Comparison of ENCODE assay signal across 9 cellular contexts in genomic region chr12:27185234-27186045, GRCh38. TPM values are rescaled to one million over a fixed set of nuclear protein-coding genes. Genes with fewer than 3 reads are reported as not detected.
DNase-seq lines count a peak whose midpoint lies in the region; ATAC-seq, FAIRE-seq and TF ChIP-seq lines count a peak whose summit lies in the region.
"Had no signal": no experiment of that assay in that cellular context is flagged by ENCODE, and none has a peak within 500 bp of the region (broad histone marks: within the 10 kb centered on the region; RNA-seq: fewer than 3 reads in every experiment).

No MANE protein-coding gene starts in this region.

- DNase-seq in A549 (ENCODE audit: low read depth in 1 of 2, low spot score in 1 of 2): no peak
- no peak for DNase-seq in ascending aorta (ENCODE audit: low spot score in 2 of 2)
- DNase-seq in sigmoid colon: no peak
- no peak for DNase-seq in HT-29 (ENCODE audit: low spot score)
- no peak for DNase-seq in WERI-Rb-1
- DNase-seq in epidermal melanocyte (ENCODE audit: insufficient read length, low spot score): no peak

- CTCF ChIA-PET in A549 (lab: Yijun Ruan, JAX): interaction anchor here (1.5 kb wide), 1 partner anchor 121 kb away, joined by 4 read pairs; no protein-coding TSS in a partner anchor

- 49% methylated on average over 4 of the region's 4 CpGs for WGBS in A549 (ENCODE audit: missing lambda C conversion rate)
- WGBS in sigmoid colon, 2 donors: 61 to 76% methylated on average over 4 of the region's 4 CpGs

- H3K27me3 ChIP-seq in ascending aorta: no peaks in the 10 kb centered on the region
- H3K27me3 ChIP-seq in sigmoid colon: no peaks in the 10 kb centered on the region
- no peaks in the 10 kb centered on the region for H3K27me3 ChIP-seq in WERI-Rb-1 (ENCODE audit: insufficient read depth, low read depth, severe bottlenecking)

- H3K4me3 ChIP-seq in A549 (no peak overlapping the region), ascending aorta (no peak overlapping the region), sigmoid colon (no peak overlapping the region), WERI-Rb-1 (ENCODE audit: low read depth, low read length) (no peak overlapping the region)

- H3K27ac ChIP-seq in A549 (peak overlapping the region in 1 of 2 experiments; percentile 0; a peak in 1 of 6 replicates), ascending aorta (peak overlapping the region; percentile 92 to 95), sigmoid colon (peak overlapping the region; percentile 54 to 86 (median 78)), WERI-Rb-1 (no peak overlapping the region)

- POLR2A ChIA-PET in A549 (lab: Yijun Ruan, JAX): no interaction called here

- FAIRE-seq in A549 (lab: Jason Lieb, UNC): no peak
- FAIRE-seq: G401.6 had no signal

- TF ChIP-seq CTCF in A549 (IDR thresholded peaks at IDR 0.05) (no peak), ascending aorta (IDR thresholded peaks at IDR 0.05) (no peak), sigmoid colon (IDR thresholded peaks at IDR 0.05) (no peak), WERI-Rb-1 (IDR thresholded peaks at IDR 0.05; ENCODE audit: low read depth, low read length) (no peak)

- TF ChIP-seq POLR2A in A549 (IDR thresholded peaks at IDR 0.05; ENCODE audit: low read length) (no peak), sigmoid colon (IDR thresholded peaks at IDR 0.05) (no peak)

- H3K36me3 ChIP-seq in ascending aorta (no peaks in the 10 kb centered on the region), sigmoid colon (no peaks in the 10 kb centered on the region), WERI-Rb-1 (no peaks in the 10 kb centered on the region)

- H3K9me3 ChIP-seq in A549: no peaks in the 10 kb centered on the region
- H3K9me3 ChIP-seq in ascending aorta: no peaks in the 10 kb centered on the region
- no peaks in the 10 kb centered on the region for H3K9me3 ChIP-seq in sigmoid colon
- H3K9me3 ChIP-seq in WERI-Rb-1 (ENCODE audit: severe bottlenecking): no peaks in the 10 kb centered on the region

- intact Hi-C loops in ascending aorta (cut with DNase I) (loop anchor here (5.0 to 10.0 kb wide), 2 partner anchors 112 to 439 kb away; no protein-coding TSS in a partner anchor), sigmoid colon (cut with DNase I) (no loop called here)

- no peak for TF ChIP-seq RAD21 in A549 (conservative IDR thresholded peaks at IDR 0.05 in 1 of 2, IDR thresholded peaks at IDR 0.05 in 1 of 2)

- H3K4me1 ChIP-seq in A549: peaks cover 30% of the 10 kb centered on the region
- H3K4me1 ChIP-seq in ascending aorta: peaks cover 18 to 50% of the 10 kb centered on the region in 2 donors
- H3K4me1 ChIP-seq in sigmoid colon: peaks cover 0 to 52% (median 44%) of the 10 kb centered on the region in 4 donors

- TF ChIP-seq EP300 in A549 (IDR thresholded peaks at IDR 0.05): no peak
- TF ChIP-seq EP300 in sigmoid colon (IDR thresholded peaks at IDR 0.05): no peak

- no peak overlapping the region for H3K4me2 ChIP-seq in A549

- ATAC-seq in A549: no peak; a peak in 2 of 6 replicates
- ATAC-seq in GM19397 (IDR thresholded peaks at IDR 0.05; ENCODE audit: unreplicated experiment): peak; percentile 81
- peak; percentile 82 for ATAC-seq in HG03457 (IDR thresholded peaks at IDR 0.05; ENCODE audit: unreplicated experiment)

TF ChIP-seq in A549, 52 proteins besides CTCF, POLR2A, EP300 and RAD21:
- no peak for TF ChIP-seq FOXS1 (CRISPR knock-in tag; IDR thresholded peaks at IDR 0.05)
- TF ChIP-seq MYC (IDR thresholded peaks at IDR 0.05; ENCODE audit: borderline replicate concordance, low read length): no peak
- TF ChIP-seq HOXB5 (CRISPR knock-in tag; IDR thresholded peaks at IDR 0.05): no peak
- peak; percentile 61 for TF ChIP-seq MAFK (IDR thresholded peaks at IDR 0.05; ENCODE audit: partially characterized antibody)

RNA-seq across cellular contexts. Expression of gene STK38L, which starts 58.6 kb away (rescaled TPM):
- polyA plus RNA-seq in A549 (2011; rRNA removed) (24.2 and 32.2 TPM in 2 replicates), A549 (2017; fragmentation: RNase III; extraction: RNeasy Plus Mini Kit Qiagen cat#74134 plus additional on column Dnase treatment) (13.9 to 17.3 TPM (median 16.3 TPM) in 3 replicates), sigmoid colon (10 to 100 TPM; 16.8 to 20.1 (median 17.4) TPM)
- 3.6 and 4.2 TPM in 2 replicates for polyA plus RNA-seq in A549 (2012; cell fraction: cytosol; rRNA removed)
- polyA plus RNA-seq in A549 (2012; cell fraction: nucleus; rRNA removed): 1.9 and 3.4 TPM in 2 replicates
- polyA minus RNA-seq in A549 (2011; rRNA and poly(A)+ RNA removed): 7.5 and 8.0 TPM in 2 replicates
- total RNA-seq in ascending aorta (137 TPM), sigmoid colon (10 to 100 TPM; 67.3 to 86.2 (median 78.3) TPM)
- total RNA-seq in HT-29 (2014; rRNA removed; shearing (Covaris generic)): 19.6 and 33.2 TPM in 2 replicates

Comparison
In these comparisons a context has a peak if more than half of its experiments do, and no peak if none do; other contexts are left out.
1. ATAC-seq: peak in GM19397 (single experiment) and HG03457 (single experiment); none in A549 (0 of 2).